ENCODE assay signal across 1 cellular context in genomic region chr16:69311115-69311532, GRCh38.
TF ChIP-seq lines count a peak whose summit lies in the region.

VPS4A (plus strand) TSS chr16:69311350; CDS start chr16:69311512, 162 bp downstream.

TF ChIP-seq in HepG2, 621 proteins besides CTCF, POLR2A, EP300 and RAD21 (continued from another document and continues in another):
- TF ChIP-seq SNAPC4 (CRISPR knock-in tag; IDR thresholded peaks at IDR 0.05) (no peak), AHDC1 (CRISPR knock-in tag; IDR thresholded peaks at IDR 0.05; ENCODE audit: borderline replicate concordance) (no peak), THRA (CRISPR knock-in tag; IDR thresholded peaks at IDR 0.05; ENCODE audit: borderline replicate concordance) (peak; percentile 56), GLI4 (CRISPR knock-in tag; IDR thresholded peaks at IDR 0.05; ENCODE audit: borderline replicate concordance) (no peak), ZMYM2 (CRISPR knock-in tag; IDR thresholded peaks at IDR 0.05) (no peak), HOXA9 (CRISPR knock-in tag; IDR thresholded peaks at IDR 0.05; ENCODE audit: borderline replicate concordance) (0 out of 2 replicates have a peak, but pooled peaks have one; percentile 22), ZNF280B (CRISPR knock-in tag; IDR thresholded peaks at IDR 0.05; ENCODE audit: borderline replicate concordance) (no peak), POLR2G (IDR thresholded peaks at IDR 0.05; ENCODE audit: low read depth, low read length) (peak; percentile 83), ESRRA (CRISPR knock-in tag; IDR thresholded peaks at IDR 0.05; ENCODE audit: low read depth) (no peak), MAX (IDR thresholded peaks at IDR 0.05) (peak; percentile 77; the same call in 1 of the 2 replicates), ATF6 (CRISPR knock-in tag; conservative IDR thresholded peaks at IDR 0.05) (no peak), GATAD2A (CRISPR knock-in tag; IDR thresholded peaks at IDR 0.05) (peak; percentile 59), RBFOX2 (IDR thresholded peaks at IDR 0.05; ENCODE audit: low read depth, low read length) (peak; percentile 93), LBX2 (CRISPR knock-in tag; IDR thresholded peaks at IDR 0.05; ENCODE audit: borderline replicate concordance) (no peak), ZNF569 (CRISPR knock-in tag; IDR thresholded peaks at IDR 0.05; ENCODE audit: borderline replicate concordance) (no peak), ZNF282 (IDR thresholded peaks at IDR 0.05; ENCODE audit: partially characterized antibody) (no peak), ZNF550 (CRISPR knock-in tag; IDR thresholded peaks at IDR 0.05; ENCODE audit: borderline replicate concordance) (no peak), DDIT3 (CRISPR knock-in tag; IDR thresholded peaks at IDR 0.05) (no peak), ZNF207 (IDR thresholded peaks at IDR 0.05; ENCODE audit: borderline replicate concordance) (no peak), ZBTB38 (CRISPR knock-in tag; IDR thresholded peaks at IDR 0.05) (no peak; the same call in 1 of the 2 replicates), HIVEP1 (CRISPR knock-in tag; IDR thresholded peaks at IDR 0.05) (no peak), ZNF18 (CRISPR knock-in tag; IDR thresholded peaks at IDR 0.05; ENCODE audit: insufficient replicate concordance) (no peak), NKX3-1 (CRISPR knock-in tag; IDR thresholded peaks at IDR 0.05) (no peak), ZNF343 (CRISPR knock-in tag; IDR thresholded peaks at IDR 0.05) (peak; percentile 55; the same call in 1 of the 2 replicates), ZBTB33 (CRISPR knock-in tag; IDR thresholded peaks at IDR 0.05) (peak; percentile 56; the same call in 1 of the 2 replicates), CENPBD1 (CRISPR knock-in tag; IDR thresholded peaks at IDR 0.05; ENCODE audit: borderline replicate concordance, low read depth) (no peak), ZBTB2 (CRISPR knock-in tag; IDR thresholded peaks at IDR 0.05; ENCODE audit: low read depth) (peak; percentile 86)
